1 cellular context compared by ENCODE assay signal in the genomic region with DNA sequence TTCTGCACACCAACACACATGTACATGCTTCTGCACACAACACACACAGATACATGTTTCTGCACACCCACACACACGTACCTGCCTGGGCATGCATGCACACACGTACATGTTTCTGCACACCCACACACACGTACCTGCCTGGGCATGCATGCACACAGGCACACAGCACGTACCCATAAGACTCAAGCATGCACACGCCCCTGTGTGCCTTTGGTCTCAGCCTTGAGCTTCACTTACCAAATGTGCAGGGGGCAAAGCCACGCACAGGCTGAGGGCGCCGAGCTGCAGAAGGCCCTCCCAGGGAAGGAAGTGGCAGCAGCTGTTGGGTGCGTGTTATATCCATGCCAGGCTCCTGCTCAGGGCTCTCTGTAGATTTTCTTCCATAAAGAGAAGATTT.
TF ChIP-seq lines count a peak whose summit lies in the region.

No MANE protein-coding gene starts in this region.

TF ChIP-seq in H1, 55 proteins besides CTCF, POLR2A, EP300 and RAD21:
- no peak for TF ChIP-seq ASH2L (IDR thresholded peaks at IDR 0.05; ENCODE audit: low read length)
- TF ChIP-seq CHD1 (IDR thresholded peaks at IDR 0.05; ENCODE audit: low read depth, low read length) = no peak
- TF ChIP-seq SRF (IDR thresholded peaks at IDR 0.05; ENCODE audit: low read depth, low read length) = no peak
